ENCODE assay signal across 1 cellular context in the genomic region with DNA sequence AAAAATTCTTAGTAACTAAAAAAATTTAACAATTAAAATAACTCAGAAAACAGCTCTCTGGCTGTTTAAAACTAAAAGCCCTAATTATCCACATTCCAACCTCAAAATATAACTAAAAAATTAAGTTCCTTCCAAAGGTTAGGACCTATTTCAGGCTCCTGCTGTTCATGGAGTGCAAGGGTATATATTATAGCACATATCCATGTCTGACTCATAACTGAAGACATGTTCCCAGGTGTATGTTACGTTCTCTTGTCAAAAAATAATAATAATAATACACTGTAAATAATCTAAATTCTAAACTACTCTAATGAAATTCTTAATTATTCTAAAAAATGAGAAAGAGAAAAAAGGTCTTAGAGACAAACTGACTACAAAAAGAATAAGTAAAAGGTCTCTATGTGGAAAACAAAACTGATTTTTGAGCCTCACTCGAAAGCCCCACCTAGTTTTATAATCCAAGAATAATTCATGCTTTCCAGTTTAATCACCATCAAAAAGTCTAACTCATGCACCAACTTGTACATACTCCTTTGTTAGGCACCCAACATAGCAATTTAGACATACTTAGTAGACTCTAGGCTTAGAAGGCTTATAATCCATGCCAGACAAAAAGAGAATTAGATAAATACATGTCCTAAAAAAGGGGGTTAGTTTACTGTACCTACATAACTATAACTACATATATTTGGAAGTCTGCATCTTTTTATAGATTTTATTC.
TF ChIP-seq lines count a peak whose summit lies in the region.

No MANE protein-coding gene starts in this region.

TF ChIP-seq in HEK293T, 16 proteins besides CTCF, POLR2A, EP300 and RAD21 (continued from another document):
- TF ChIP-seq PKNOX1 (IDR thresholded peaks at IDR 0.05) (no peak), SP1 (IDR thresholded peaks at IDR 0.05) (no peak), ZNF384 (IDR thresholded peaks at IDR 0.05) (no peak), NFRKB (IDR thresholded peaks at IDR 0.05) (no peak), TARDBP (IDR thresholded peaks at IDR 0.05) (no peak), FOXM1 (IDR thresholded peaks at IDR 0.05; ENCODE audit: borderline replicate concordance) (no peak)
